9 cellular contexts compared by ENCODE assay signal in genomic region chr18:23918395-23919032, GRCh38.
DNase-seq lines count a peak whose midpoint lies in the region; ATAC-seq, FAIRE-seq and TF ChIP-seq lines count a peak whose summit lies in the region.
"Had no signal": no experiment of that assay in that cellular context is flagged by ENCODE, and none has a peak within 500 bp of the region (broad histone marks: within the 10 kb centered on the region; RNA-seq: fewer than 3 reads in every experiment).

No MANE protein-coding gene starts in this region.

- ATAC-seq in activated B cell treated with CpG ODN at 0.5 μM for 24 hours (ENCODE audit: low read depth), result peak; percentile 66
- ATAC-seq in GM18861 (IDR thresholded peaks at IDR 0.05; ENCODE audit: unreplicated experiment), result no peak

- intact Hi-C loops in activated B cell treated with CpG ODN at 0.5 μM for 24 hours (cut with micrococcal nuclease), result loop anchor here (1.0 to 10.0 kb wide), 8 partner anchors 54 to 1121 kb away; no protein-coding TSS in a partner anchor

- peaks cover 2% of the 10 kb centered on the region for H3K27me3 Mint-ChIP-seq in activated B cell treated with CpG ODN at 0.5 μM for 24 hours

- H3K27ac Mint-ChIP-seq in activated B cell treated with CpG ODN at 0.5 μM for 24 hours, result no peak overlapping the region

- H3K36me3 Mint-ChIP-seq in activated B cell treated with CpG ODN at 0.5 μM for 24 hours (ENCODE audit: low read depth), result no peaks in the 10 kb centered on the region
- H3K36me3 Mint-ChIP-seq: IgD-negative memory B cell had no signal

- DNase-seq in CD1c-positive myeloid dendritic cell (ENCODE audit: extremely low spot score), result peak; percentile 75
- DNase-seq in H54 (ENCODE audit: insufficient read length, low spot score), result peak; percentile 12
- peak; percentile 10 for DNase-seq in NCI-H2081 treated with DMSO at 0.1 percent for 48 hours (lab: John Stamatoyannopoulos, UW)
- DNase-seq in activated B cell treated with CpG ODN at 0.5 μM for 24 hours, result peak; percentile 49
- DNase-seq in bronchial epithelial cell (ENCODE audit: low read depth), result peak; percentile 48
- peak; percentile 25 for DNase-seq in kidney glomerular epithelial cell (lab: John Stamatoyannopoulos, UW)
- peak; percentile 81 for DNase-seq in stimulated activated CD4-positive, alpha-beta T cell treated with anti-CD3 and anti-CD28 coated beads, Interleukin-4, amount 100 ng/mL, for 1 hour

- CTCF ChIA-PET in activated B cell treated with CpG ODN at 0.5 μM for 24 hours (lab: Charles Lee), result interaction anchor here (0.6 to 4.1 kb wide), 23 partner anchors 9 to 311 kb away, joined by 3 to 31 read pairs (median 4); no protein-coding TSS in a partner anchor

- POLR2A ChIA-PET in activated B cell treated with CpG ODN at 0.5 μM for 24 hours (lab: Charles Lee), result no interaction called here

- no peak overlapping the region for H3K4me3 ChIP-seq in bronchial epithelial cell (ENCODE audit: low read depth, low read length)

- TF ChIP-seq CTCF in activated B cell treated with CpG ODN at 0.5 μM for 24 hours (IDR thresholded peaks at IDR 0.05) (peak; percentile 54), bronchial epithelial cell (IDR thresholded peaks at IDR 0.05; ENCODE audit: insufficient read depth, low read length, severe bottlenecking) (peak; percentile 83)

- H3K4me3 Mint-ChIP-seq in activated B cell treated with CpG ODN at 0.5 μM for 24 hours, result no peak overlapping the region
- H3K4me3 Mint-ChIP-seq: IgD-negative memory B cell had no signal

- H3K9me3 Mint-ChIP-seq in activated B cell treated with CpG ODN at 0.5 μM for 24 hours, result no peaks in the 10 kb centered on the region
- H3K9me3 Mint-ChIP-seq: IgD-negative memory B cell had no signal

- H3K4me1 Mint-ChIP-seq in activated B cell treated with CpG ODN at 0.5 μM for 24 hours, result peaks cover 4% of the 10 kb centered on the region

- H3K36me3 ChIP-seq in bronchial epithelial cell (ENCODE audit: control insufficient read depth, insufficient read depth, low read length), result peaks cover 32% of the 10 kb centered on the region

- H3K27me3 ChIP-seq in bronchial epithelial cell (ENCODE audit: control insufficient read depth, insufficient read depth, low read length), result no peaks in the 10 kb centered on the region

- FAIRE-seq in H54 (lab: Jason Lieb, UNC) (peak; percentile 83), bronchial epithelial cell (lab: Jason Lieb, UNC) (no peak)

- TF ChIP-seq POLR2A in H54 (IDR thresholded peaks at IDR 0.05; ENCODE audit: low read depth, low read length), result no peak

Comparison
In these comparisons a context has a peak if more than half of its experiments do, and no peak if none do; other contexts are left out.
1. DNase-seq: peak in every context shown above with its lines; median percentile 81 in stimulated activated CD4-positive, alpha-beta T cell treated with anti-CD3 and anti-CD28 coated beads, Interleukin-4, amount 100 ng/mL, for 1 hour; 75 in CD1c-positive myeloid dendritic cell; 49 in activated B cell treated with CpG ODN at 0.5 μM for 24 hours; 48 in bronchial epithelial cell; 25 in kidney glomerular epithelial cell; 12 in H54; 10 in NCI-H2081 treated with DMSO at 0.1 percent for 48 hours.